In the genomic region with DNA sequence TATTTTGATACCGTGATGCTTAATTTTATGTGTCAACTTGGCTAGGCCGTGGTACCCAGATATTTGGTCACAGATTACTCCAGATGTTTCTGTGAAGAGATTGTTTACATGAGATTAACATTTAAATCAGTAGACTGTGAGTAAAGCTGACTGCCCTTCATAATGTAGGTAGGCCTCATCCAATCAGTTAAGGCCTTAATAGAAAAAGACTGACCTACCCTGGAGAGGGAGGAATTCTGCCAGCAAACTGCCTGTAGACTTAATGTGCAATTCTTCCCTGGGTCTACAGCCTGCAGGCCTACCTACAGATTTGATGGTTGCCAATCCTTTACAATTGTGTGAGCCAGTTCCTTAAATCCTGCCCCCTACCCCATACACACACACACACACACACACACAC, we compare ENCODE assay signal across 33 cellular contexts. TPM values are rescaled to one million over a fixed set of nuclear protein-coding genes. Genes with fewer than 3 reads are reported as not detected.
"Had no signal": no experiment of that assay in that cellular context is flagged by ENCODE, and none has a peak within 500 bp of the region (broad histone marks: within the 10 kb centered on the region; RNA-seq: fewer than 3 reads in every experiment).

No MANE protein-coding gene starts in this region.

- H3K4me1 Mint-ChIP-seq: activated CD8-positive, alpha-beta memory T cell treated with anti-CD3 and anti-CD28 coated beads, Interleukin-2, amount 10 ng/mL, durations not matched to agents 7 days and 5 days; activated naive CD4-positive, alpha-beta T cell treated with anti-CD3 and anti-CD28 coated beads, Interleukin-2, amount 50 U/mL, for 24 hours; activated naive CD8-positive, alpha-beta T cell treated with anti-CD3 and anti-CD28 coated beads for 36 hours; activated naive CD8-positive, alpha-beta T cell treated with anti-CD3 and anti-CD28 coated beads, Interleukin-2, amount 50 U/mL, for 24 hours had no signal

- DNase-seq: activated CD4-positive, alpha-beta memory T cell treated with anti-CD3 and anti-CD28 coated beads for 36 hours; activated CD4-positive, alpha-beta T cell treated with anti-CD3 and anti-CD28 coated beads for 1 hour; activated CD4-positive, alpha-beta T cell treated with anti-CD3 and anti-CD28 coated beads for 4 hours; activated CD4-positive, alpha-beta T cell treated with anti-CD3 and anti-CD28 coated beads, Interleukin-2, amount 50 U/mL, for 1 hour; activated CD8-positive, alpha-beta memory T cell treated with anti-CD3 and anti-CD28 coated beads, Interleukin-2, amount 10 ng/mL, durations not matched to agents 7 days and 5 days; activated CD8-positive, alpha-beta memory T cell treated with anti-CD3 and anti-CD28 coated beads, Interleukin-2, amount 50 U/mL, for 4 hours; activated CD8-positive, alpha-beta T cell treated with anti-CD3 and anti-CD28 coated beads, Interleukin-2, amount 10 ng/mL, durations not matched to agents 7 days and 5 days; activated effector memory CD4-positive, alpha-beta T cell treated with anti-CD3 and anti-CD28 coated beads, Interleukin-2, amount 50 U/mL, for 16 hours; activated naive CD4-positive, alpha-beta T cell treated with anti-CD3 and anti-CD28 coated beads for 36 hours; activated naive CD8-positive, alpha-beta T cell treated with anti-CD3 and anti-CD28 coated beads for 36 hours; activated naive CD8-positive, alpha-beta T cell treated with anti-CD3 and anti-CD28 coated beads, Interleukin-2, amount 50 U/mL, for 24 hours; activated T-cell treated with anti-CD3 and anti-CD28 coated beads, Interleukin-2, amount 50 U/mL, for 1 hour; activated T-cell treated with anti-CD3 and anti-CD28 coated beads, Interleukin-2, amount 50 U/mL, for 48 hours; adrenal gland; amygdala; aorta; body of pancreas; caudate nucleus; cortex of kidney; effector CD8-positive, alpha-beta T cell; esophagus squamous epithelium; foreskin melanocyte; heart right ventricle; T-helper 2 cell had no signal

- H3K4me1 ChIP-seq: adrenal gland, body of pancreas, esophagus squamous epithelium, gastroesophageal sphincter, heart right ventricle had no signal

- H3K27me3 ChIP-seq: adrenal gland, body of pancreas, esophagus squamous epithelium, gastroesophageal sphincter, heart right ventricle had no signal

- H3K36me3 Mint-ChIP-seq: activated CD4-positive, alpha-beta memory T cell treated with anti-CD3 and anti-CD28 coated beads for 36 hours; activated CD8-positive, alpha-beta memory T cell treated with anti-CD3 and anti-CD28 coated beads, Interleukin-2, amount 10 ng/mL, durations not matched to agents 7 days and 5 days; activated naive CD4-positive, alpha-beta T cell treated with anti-CD3 and anti-CD28 coated beads, Interleukin-2, amount 50 U/mL, for 24 hours; activated naive CD8-positive, alpha-beta T cell treated with anti-CD3 and anti-CD28 coated beads for 36 hours had no signal

- H3K9me3 ChIP-seq: adrenal gland, body of pancreas, esophagus squamous epithelium, gastroesophageal sphincter, heart right ventricle had no signal

- H3K4me3 ChIP-seq: adrenal gland, body of pancreas, esophagus squamous epithelium, gastroesophageal sphincter, heart right ventricle had no signal

- H3K4me3 Mint-ChIP-seq: activated CD4-positive, alpha-beta memory T cell treated with anti-CD3 and anti-CD28 coated beads for 36 hours; activated CD8-positive, alpha-beta memory T cell treated with anti-CD3 and anti-CD28 coated beads, Interleukin-2, amount 10 ng/mL, durations not matched to agents 7 days and 5 days; activated CD8-positive, alpha-beta T cell treated with anti-CD3 and anti-CD28 coated beads, Interleukin-2, amount 10 ng/mL, durations not matched to agents 7 days and 5 days; activated naive CD4-positive, alpha-beta T cell treated with anti-CD3 and anti-CD28 coated beads for 36 hours; activated naive CD4-positive, alpha-beta T cell treated with anti-CD3 and anti-CD28 coated beads, Interleukin-2, amount 50 U/mL, for 24 hours; activated naive CD8-positive, alpha-beta T cell treated with anti-CD3 and anti-CD28 coated beads for 36 hours; activated naive CD8-positive, alpha-beta T cell treated with anti-CD3 and anti-CD28 coated beads, Interleukin-2, amount 50 U/mL, for 24 hours; activated T-helper 1 cell treated with anti-CD3 and anti-CD28 coated beads, Interleukin-12 subunit alpha, Interleukin-12 subunit beta, Interleukin-2, Interleukin-4 antibody, amounts not matched to agents 30 ng/mL and 10 ng/mL and 1 ng/mL, durations not matched to agents 14 hours and 24 hours and 36 hours had no signal

- H3K27ac Mint-ChIP-seq: activated CD4-positive, alpha-beta memory T cell treated with anti-CD3 and anti-CD28 coated beads for 36 hours; activated CD8-positive, alpha-beta memory T cell treated with anti-CD3 and anti-CD28 coated beads, Interleukin-2, amount 10 ng/mL, durations not matched to agents 7 days and 5 days; activated CD8-positive, alpha-beta T cell treated with anti-CD3 and anti-CD28 coated beads, Interleukin-2, amount 10 ng/mL, durations not matched to agents 7 days and 5 days; activated naive CD4-positive, alpha-beta T cell treated with anti-CD3 and anti-CD28 coated beads for 36 hours; activated naive CD4-positive, alpha-beta T cell treated with anti-CD3 and anti-CD28 coated beads, Interleukin-2, amount 50 U/mL, for 24 hours; activated naive CD8-positive, alpha-beta T cell treated with anti-CD3 and anti-CD28 coated beads for 36 hours; activated naive CD8-positive, alpha-beta T cell treated with anti-CD3 and anti-CD28 coated beads, Interleukin-2, amount 50 U/mL, for 24 hours; activated T-helper 1 cell treated with anti-CD3 and anti-CD28 coated beads, Interleukin-12 subunit alpha, Interleukin-12 subunit beta, Interleukin-2, Interleukin-4 antibody, amounts not matched to agents 30 ng/mL and 10 ng/mL and 1 ng/mL, durations not matched to agents 14 hours and 24 hours and 36 hours; activated T-helper 2 cell treated with anti-CD3 and anti-CD28 coated beads, Interferon-gamma antibody, Interleukin-2, Interleukin-4, amounts not matched to agents 10 μg/mL and 5 μg/mL and 100 μg/mL, durations not matched to agents 14 hours and 24 hours and 36 hours had no signal

- H3K27me3 Mint-ChIP-seq: activated CD4-positive, alpha-beta memory T cell treated with anti-CD3 and anti-CD28 coated beads for 36 hours; activated CD8-positive, alpha-beta memory T cell treated with anti-CD3 and anti-CD28 coated beads, Interleukin-2, amount 10 ng/mL, durations not matched to agents 7 days and 5 days; activated naive CD4-positive, alpha-beta T cell treated with anti-CD3 and anti-CD28 coated beads, Interleukin-2, amount 50 U/mL, for 24 hours; activated naive CD8-positive, alpha-beta T cell treated with anti-CD3 and anti-CD28 coated beads for 36 hours; activated naive CD8-positive, alpha-beta T cell treated with anti-CD3 and anti-CD28 coated beads, Interleukin-2, amount 50 U/mL, for 24 hours had no signal

- H3K36me3 ChIP-seq: adrenal gland, esophagus squamous epithelium, gastroesophageal sphincter, heart right ventricle had no signal

- H3K9me3 Mint-ChIP-seq: activated CD4-positive, alpha-beta memory T cell treated with anti-CD3 and anti-CD28 coated beads for 36 hours; activated naive CD4-positive, alpha-beta T cell treated with anti-CD3 and anti-CD28 coated beads for 36 hours; activated naive CD4-positive, alpha-beta T cell treated with anti-CD3 and anti-CD28 coated beads, Interleukin-2, amount 50 U/mL, for 24 hours; activated naive CD8-positive, alpha-beta T cell treated with anti-CD3 and anti-CD28 coated beads for 36 hours; activated naive CD8-positive, alpha-beta T cell treated with anti-CD3 and anti-CD28 coated beads, Interleukin-2, amount 50 U/mL, for 24 hours; activated T-helper 1 cell treated with anti-CD3 and anti-CD28 coated beads, Interleukin-12 subunit alpha, Interleukin-12 subunit beta, Interleukin-2, Interleukin-4 antibody, amounts not matched to agents 30 ng/mL and 10 ng/mL and 1 ng/mL, durations not matched to agents 14 hours and 24 hours and 36 hours; activated T-helper 2 cell treated with anti-CD3 and anti-CD28 coated beads, Interferon-gamma antibody, Interleukin-2, Interleukin-4, amounts not matched to agents 10 μg/mL and 5 μg/mL and 100 μg/mL, durations not matched to agents 14 hours and 24 hours and 36 hours had no signal

- ATAC-seq: activated CD8-positive, alpha-beta memory T cell treated with anti-CD3 and anti-CD28 coated beads, Interleukin-2, amount 10 ng/mL, durations not matched to agents 7 days and 5 days; activated CD8-positive, alpha-beta T cell treated with anti-CD3 and anti-CD28 coated beads, Interleukin-2, amount 10 ng/mL, durations not matched to agents 7 days and 5 days; activated naive CD8-positive, alpha-beta T cell treated with anti-CD3 and anti-CD28 coated beads, Interleukin-2, amount 50 U/mL, for 24 hours; body of pancreas; gastroesophageal sphincter; heart right ventricle had no signal

- H3K27ac ChIP-seq: adrenal gland, body of pancreas, epithelial cell of prostate, esophagus squamous epithelium, gastroesophageal sphincter, heart right ventricle had no signal

RNA-seq across cellular contexts. Expression of gene SETSIP, which starts 4.3 kb away (rescaled TPM):
- total RNA-seq: activated CD4-positive, alpha-beta memory T cell treated with anti-CD3 and anti-CD28 coated beads for 36 hours; activated CD8-positive, alpha-beta memory T cell treated with anti-CD3 and anti-CD28 coated beads, Interleukin-2, amount 10 ng/mL, durations not matched to agents 7 days and 5 days; activated T-helper 1 cell treated with anti-CD3 and anti-CD28 coated beads, Interleukin-12 subunit alpha, Interleukin-12 subunit beta, Interleukin-2, Interleukin-4 antibody, amounts not matched to agents 30 ng/mL and 10 ng/mL and 1 ng/mL, durations not matched to agents 14 hours and 24 hours and 36 hours; activated T-helper 2 cell treated with anti-CD3 and anti-CD28 coated beads, Interferon-gamma antibody, Interleukin-2, Interleukin-4, amounts not matched to agents 10 μg/mL and 5 μg/mL and 100 μg/mL, durations not matched to agents 14 hours and 24 hours and 36 hours; adrenal gland; aorta; body of pancreas; chondrocyte; endothelial cell of umbilical vein; esophagus squamous epithelium; gastroesophageal sphincter; glomerular endothelial cell; heart right ventricle; T-helper 1 cell treated with Interleukin-12 subunit alpha and Interleukin-12 subunit beta and Interleukin-4 antibody, amounts not matched to agents 30 ng/mL and 1 ng/mL, for 36 hours had no signal
- polyA plus RNA-seq: adrenal gland, endothelial cell of umbilical vein, heart right ventricle had no signal

RNA-seq across cellular contexts. Expression of gene EPHX4, which starts 41.1 kb away (rescaled TPM):
- total RNA-seq: activated CD8-positive, alpha-beta T cell treated with anti-CD3 and anti-CD28 coated beads, Interleukin-2, amount 10 ng/mL, durations not matched to agents 7 days and 5 days; body of pancreas had no signal
- polyA plus RNA-seq: aorta had no signal
